22 cellular contexts compared by ENCODE assay signal in the genomic region with DNA sequence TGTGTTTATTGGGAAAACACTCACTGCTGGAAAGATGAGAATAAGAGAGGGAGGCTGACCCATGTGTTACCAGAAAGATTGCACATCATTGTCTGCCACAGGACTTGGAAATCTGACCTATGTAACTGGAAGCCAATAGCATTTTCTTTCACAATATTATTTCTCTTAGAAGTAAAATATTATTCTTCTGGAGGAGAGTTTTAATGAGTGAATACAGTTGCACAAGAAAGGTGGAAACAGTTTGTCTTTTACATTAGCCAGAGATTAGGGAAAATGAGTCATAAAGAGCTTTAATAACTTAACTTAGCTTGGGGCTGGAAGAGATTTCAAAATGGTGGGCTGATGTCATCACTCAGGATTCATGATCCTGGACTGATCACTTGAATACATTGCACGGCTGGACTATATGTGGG. TPM values are rescaled to one million over a fixed set of nuclear protein-coding genes. Genes with fewer than 3 reads are reported as not detected.
DNase-seq lines count a peak whose midpoint lies in the region; ATAC-seq and TF ChIP-seq lines count a peak whose summit lies in the region.
"Had no signal": no experiment of that assay in that cellular context is flagged by ENCODE, and none has a peak within 500 bp of the region (broad histone marks: within the 10 kb centered on the region; RNA-seq: fewer than 3 reads in every experiment).

No MANE protein-coding gene starts in this region.

- H3K36me3 Mint-ChIP-seq in naive thymus-derived CD4-positive, alpha-beta T cell, result no peaks in the 10 kb centered on the region
- H3K36me3 Mint-ChIP-seq: CD8-positive, alpha-beta T cell had no signal

- H3K27me3 ChIP-seq in GM23248 (replicated peaks; ENCODE audit: insufficient read depth) (no peaks in the 10 kb centered on the region), smooth muscle cell (ENCODE audit: low read depth) (no peaks in the 10 kb centered on the region), tibial nerve (no peaks in the 10 kb centered on the region)
- H3K27me3 ChIP-seq in naive thymus-derived CD4-positive, alpha-beta T cell (ENCODE audit: control insufficient read depth in 2 of 2, insufficient read depth in 2 of 2, low read length in 2 of 2), result no peaks in the 10 kb centered on the region
- H3K27me3 ChIP-seq: colonic mucosa, Peyer's patch, upper lobe of left lung had no signal

- CTCF ChIA-PET in naive thymus-derived CD4-positive, alpha-beta T cell (lab: Charles Lee), result no interaction called here

- H3K27ac Mint-ChIP-seq in naive thymus-derived CD4-positive, alpha-beta T cell, result no peak overlapping the region
- H3K27ac Mint-ChIP-seq: activated naive CD8-positive, alpha-beta T cell treated with anti-CD3 and anti-CD28 coated beads, Interleukin-2, amount 50 U/mL, for 24 hours; CD8-positive, alpha-beta T cell had no signal

- H3K4me3 Mint-ChIP-seq in naive thymus-derived CD4-positive, alpha-beta T cell, result no peak overlapping the region
- H3K4me3 Mint-ChIP-seq: activated naive CD8-positive, alpha-beta T cell treated with anti-CD3 and anti-CD28 coated beads, Interleukin-2, amount 50 U/mL, for 24 hours; CD8-positive, alpha-beta T cell had no signal

- no peaks in the 10 kb centered on the region for H3K9me3 ChIP-seq in GM23248 (ENCODE audit: low read depth)
- H3K9me3 ChIP-seq in smooth muscle cell (replicated peaks; ENCODE audit: low read depth), result no peaks in the 10 kb centered on the region
- H3K9me3 ChIP-seq in naive thymus-derived CD4-positive, alpha-beta T cell (ENCODE audit: control insufficient read depth in 2 of 3, low read length in 3 of 3), result no peaks in the 10 kb centered on the region
- H3K9me3 ChIP-seq in tibial nerve, result no peaks in the 10 kb centered on the region
- H3K9me3 ChIP-seq: colonic mucosa, Peyer's patch, upper lobe of left lung had no signal

- intact Hi-C loops in naive thymus-derived CD4-positive, alpha-beta T cell (cut with micrococcal nuclease), result no loop called here

- 4% methylated on average over 1 of the region's 1 CpG for WGBS in GM23248 (ENCODE audit: low coverage in 1 of 2, low lambda C conversion rate in 2 of 2, missing lambda C conversion rate in 2 of 2), 2 experiments
- WGBS in smooth muscle cell (ENCODE audit: low lambda C conversion rate), result 13% methylated on average over 1 of the region's 1 CpG
- WGBS in tibial nerve, 2 donors, result 83 to 85% methylated on average over 1 of the region's 1 CpG

- H2AFZ ChIP-seq in GM23248, result peak overlapping the region; percentile 18; the same call in 1 of the 2 replicates
- H2AFZ ChIP-seq in smooth muscle cell (ENCODE audit: low read depth), result no peak overlapping the region

- peaks cover 7% of the 10 kb centered on the region for H3K4me1 ChIP-seq in GM23248 (ENCODE audit: insufficient read depth)
- H3K4me1 ChIP-seq in smooth muscle cell (ENCODE audit: low read depth), result no peaks in the 10 kb centered on the region
- no peaks in the 10 kb centered on the region for H3K4me1 ChIP-seq in naive thymus-derived CD4-positive, alpha-beta T cell (ENCODE audit: control insufficient read depth in 2 of 2, insufficient read depth in 2 of 2, low read length in 2 of 2)
- no peaks in the 10 kb centered on the region for H3K4me1 ChIP-seq in tibial nerve
- H3K4me1 ChIP-seq: colonic mucosa, Peyer's patch had no signal

- peaks cover 0 to 13% (median 4%) of the 10 kb centered on the region in 11 donors for H3K9me3 Mint-ChIP-seq in naive thymus-derived CD4-positive, alpha-beta T cell
- H3K9me3 Mint-ChIP-seq: CD8-positive, alpha-beta T cell had no signal

- no peaks in the 10 kb centered on the region for H4K20me1 ChIP-seq in GM23248 (ENCODE audit: insufficient read depth)
- H4K20me1 ChIP-seq in smooth muscle cell (ENCODE audit: low read depth), result no peaks in the 10 kb centered on the region

- no peak overlapping the region for H3K9ac ChIP-seq in GM23248
- H3K9ac ChIP-seq in smooth muscle cell (ENCODE audit: low read depth), result no peak overlapping the region

- peaks cover 11% of the 10 kb centered on the region for H3F3A ChIP-seq in GM23248 (ENCODE audit: insufficient read depth)
- no peaks in the 10 kb centered on the region for H3F3A ChIP-seq in smooth muscle cell (ENCODE audit: low read depth)

- H3K79me2 ChIP-seq in GM23248 (ENCODE audit: insufficient read depth), result no peaks in the 10 kb centered on the region
- no peaks in the 10 kb centered on the region for H3K79me2 ChIP-seq in smooth muscle cell (ENCODE audit: low read depth)

- in situ Hi-C loops in GM23248 (cut with MboI), result loop anchor here (25.0 kb wide), 1 partner anchor 90 kb away; no protein-coding TSS in a partner anchor
- in situ Hi-C loops in astrocyte of the spinal cord (cut with HindIII; ENCODE audit: low sequenced_read_pairs), result no loop called here

- H3K27ac ChIP-seq in GM23248 (peak overlapping the region; percentile 23; the same call in 1 of the 2 replicates), smooth muscle cell (ENCODE audit: low read depth) (peak overlapping the region; percentile 37), tibial nerve (no peak overlapping the region)
- H3K27ac ChIP-seq in naive thymus-derived CD4-positive, alpha-beta T cell (ENCODE audit: low read depth, low read length), result no peak overlapping the region
- H3K27ac ChIP-seq: colonic mucosa, Peyer's patch, upper lobe of left lung, VCaP had no signal

- DNase-seq in GM23248 (peak; percentile 89), astrocyte of the spinal cord (ENCODE audit: low read depth, low spot score) (peak; percentile 29), fibroblast of the conjunctiva (ENCODE audit: low read depth) (peak; percentile 59), smooth muscle cell (lab: John Stamatoyannopoulos, UW; ENCODE audit: unreplicated experiment) (no peak), tibial nerve (ENCODE audit: low spot score in 2 of 2) (no peak), NCI-H146 (lab: John Stamatoyannopoulos, UW) (no peak)
- DNase-seq in naive thymus-derived CD4-positive, alpha-beta T cell, result no peak
- DNase-seq: activated CD8-positive, alpha-beta memory T cell treated with anti-CD3 and anti-CD28 coated beads for 24 hours; activated naive CD8-positive, alpha-beta T cell treated with anti-CD3 and anti-CD28 coated beads, Interleukin-2, amount 50 U/mL, for 24 hours; CD8-positive, alpha-beta T cell; colonic mucosa; erythroblast; NCI-H1105; NCI-H82; Peyer's patch; posterior cingulate gyrus; stimulated activated naive CD4-positive, alpha-beta T cell treated with Interleukin-2 at 50 U/mL for 16 hours; upper lobe of left lung had no signal

- no peaks in the 10 kb centered on the region for H3K9me2 ChIP-seq in GM23248 (ENCODE audit: insufficient read depth)

- no peak for TF ChIP-seq POLR2A in tibial nerve (IDR thresholded peaks at IDR 0.05)

- H3K4me2 ChIP-seq in GM23248 (ENCODE audit: unreplicated experiment), result peak overlapping the region; percentile 15
- H3K4me2 ChIP-seq in smooth muscle cell, result peak overlapping the region; percentile 32

- TF ChIP-seq CTCF in astrocyte of the spinal cord (IDR thresholded peaks at IDR 0.05; ENCODE audit: low read depth, low read length) (no peak), smooth muscle cell (IDR thresholded peaks at IDR 0.05; ENCODE audit: borderline replicate concordance, insufficient read depth, poor library complexity, severe bottlenecking) (no peak), tibial nerve (IDR thresholded peaks at IDR 0.05) (no peak)

- H3K36me3 ChIP-seq in GM23248 (ENCODE audit: low read depth), result no peaks in the 10 kb centered on the region
- H3K36me3 ChIP-seq in smooth muscle cell (ENCODE audit: low read depth), result no peaks in the 10 kb centered on the region
- no peaks in the 10 kb centered on the region for H3K36me3 ChIP-seq in naive thymus-derived CD4-positive, alpha-beta T cell (ENCODE audit: control insufficient read depth in 2 of 3, insufficient read depth in 3 of 3, low read length in 3 of 3)
- H3K36me3 ChIP-seq in tibial nerve, result no peaks in the 10 kb centered on the region
- H3K36me3 ChIP-seq: colonic mucosa, Peyer's patch, upper lobe of left lung had no signal

- no peaks in the 10 kb centered on the region for H3K4me1 Mint-ChIP-seq in naive thymus-derived CD4-positive, alpha-beta T cell
- H3K4me1 Mint-ChIP-seq: activated naive CD8-positive, alpha-beta T cell treated with anti-CD3 and anti-CD28 coated beads, Interleukin-2, amount 50 U/mL, for 24 hours had no signal

- POLR2A ChIA-PET in naive thymus-derived CD4-positive, alpha-beta T cell (lab: Charles Lee), result no interaction called here

- no peak for TF ChIP-seq EP300 in tibial nerve (IDR thresholded peaks at IDR 0.05)

- no peak for ATAC-seq in naive thymus-derived CD4-positive, alpha-beta T cell
- no peak for ATAC-seq in GM18517 (IDR thresholded peaks at IDR 0.05; ENCODE audit: unreplicated experiment)
- ATAC-seq: activated naive CD8-positive, alpha-beta T cell treated with anti-CD3 and anti-CD28 coated beads, Interleukin-2, amount 50 U/mL, for 24 hours; CD8-positive, alpha-beta T cell; GM12878; K562 had no signal

- H3K27me3 Mint-ChIP-seq in naive thymus-derived CD4-positive, alpha-beta T cell, result peaks cover 0 to 21% (median 7%) of the 10 kb centered on the region in 5 donors

- H3K4me3 ChIP-seq in GM23248, result no peak overlapping the region
- no peak overlapping the region for H3K4me3 ChIP-seq in astrocyte of the spinal cord (ENCODE audit: low read depth, low read length)
- no peak overlapping the region for H3K4me3 ChIP-seq in smooth muscle cell
- no peak overlapping the region for H3K4me3 ChIP-seq in naive thymus-derived CD4-positive, alpha-beta T cell (ENCODE audit: low read length)
- H3K4me3 ChIP-seq in tibial nerve, result no peak overlapping the region
- H3K4me3 ChIP-seq: colonic mucosa, GM12878, K562, Peyer's patch, upper lobe of left lung had no signal

RNA-seq across cellular contexts. Expression of a gene that starts 31.5 kb away (rescaled TPM):
- total RNA-seq in GM23248 (2014; rRNA removed; shearing (Covaris generic)), result 9.4 and 10.9 TPM in 2 replicates
- polyA plus RNA-seq in GM23248 (2016; fragmentation: Nextera tagmentation; extraction: Ambion mirVana), result 6.3 and 6.7 TPM in 2 replicates
- 4.3 and 4.6 TPM in 2 replicates for total RNA-seq in smooth muscle cell
- 2.3 and 3.5 TPM in 2 replicates for polyA plus RNA-seq in smooth muscle cell
- total RNA-seq in naive thymus-derived CD4-positive, alpha-beta T cell, result not detected
- polyA plus RNA-seq in naive thymus-derived CD4-positive, alpha-beta T cell, result under 1 TPM; 0.09 to 0.48 TPM
- total RNA-seq in tibial nerve, result 10 to 100 TPM in 1 of 4 donors, 1 to 10 TPM in 3; 4.8 to 12.6 (median 6.6) TPM
- total RNA-seq: CD8-positive, alpha-beta T cell had no signal

Comparison
In these comparisons a context has a peak if more than half of its experiments do, and no peak if none do; other contexts are left out.
1. DNase-seq: peak in GM23248 (single experiment), astrocyte of the spinal cord (single experiment) and fibroblast of the conjunctiva (single experiment); none in smooth muscle cell (single experiment), naive thymus-derived CD4-positive, alpha-beta T cell (0 of 9), tibial nerve (0 of 2) and NCI-H146 (single experiment).
2. H3K27ac ChIP-seq: peak in GM23248 (single experiment) and smooth muscle cell (single experiment); none in naive thymus-derived CD4-positive, alpha-beta T cell (single experiment) and tibial nerve (0 of 4).